11 cellular contexts compared by ENCODE assay signal in the genomic region with DNA sequence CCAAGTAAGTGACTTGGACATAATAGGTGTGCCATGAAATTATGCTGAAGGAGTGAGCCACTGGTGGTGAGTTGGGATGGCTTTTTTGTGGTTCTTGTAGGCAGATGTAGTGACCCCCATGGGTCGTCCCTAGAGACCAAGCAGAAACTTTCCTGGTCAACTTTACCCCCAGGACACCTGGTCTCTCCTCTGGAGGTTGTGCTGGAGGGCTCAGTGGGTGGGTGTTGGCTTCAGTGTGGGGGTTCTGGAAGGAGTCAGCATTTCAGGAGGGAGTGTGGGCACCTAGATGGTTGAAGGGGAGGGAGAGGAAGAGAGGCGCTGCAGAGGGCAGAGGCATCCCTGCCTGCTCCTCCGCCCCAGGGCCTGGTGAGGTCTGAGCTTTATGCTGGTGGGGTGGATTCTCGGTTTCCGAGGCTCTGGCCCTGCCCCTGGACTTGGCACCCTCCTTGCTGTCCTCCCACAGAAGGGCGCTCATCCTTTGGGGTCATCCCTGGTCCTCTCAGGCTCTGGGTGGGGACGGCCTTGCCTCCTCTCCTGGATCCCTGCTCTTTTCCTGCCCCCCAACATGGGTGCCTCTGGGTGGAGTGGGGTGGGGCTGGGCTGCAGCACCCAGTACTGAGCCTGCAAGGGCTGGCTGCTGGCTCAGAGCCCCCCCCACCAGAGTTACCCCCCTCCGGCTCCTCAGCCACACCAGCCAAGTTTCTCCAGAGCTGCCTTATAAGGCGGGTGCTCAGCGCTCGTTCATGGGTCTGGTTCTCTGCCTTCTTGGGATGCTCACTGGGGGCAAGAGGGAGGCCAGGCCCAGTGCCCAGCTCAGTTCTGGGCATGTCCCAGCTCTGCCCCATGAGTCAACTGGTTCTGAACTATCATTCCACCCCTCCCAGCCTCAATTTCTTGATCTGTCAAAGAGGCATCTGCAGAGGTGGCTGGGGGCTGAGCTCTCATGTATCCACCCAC.
DNase-seq lines count a peak whose midpoint lies in the region; ATAC-seq and TF ChIP-seq lines count a peak whose summit lies in the region.
"Had no signal": no experiment of that assay in that cellular context is flagged by ENCODE, and none has a peak within 500 bp of the region (broad histone marks: within the 10 kb centered on the region; RNA-seq: fewer than 3 reads in every experiment).

No MANE protein-coding gene starts in this region.

- H3K27ac ChIP-seq in layer of hippocampus (ENCODE audit: low read depth, low read length): peak overlapping the region; percentile 13
- peak overlapping the region; percentile 3 to 90 (median 87) for H3K27ac ChIP-seq in stomach

- TF ChIP-seq EP300 in stomach (IDR thresholded peaks at IDR 0.05): no peak

- peak overlapping the region; percentile 81 for H3K27ac Mint-ChIP-seq in activated CD4-positive, alpha-beta T cell treated with anti-CD3 and anti-CD28 coated beads, Interleukin-2, amount 10 ng/mL, durations not matched to agents 24 days and 14 days
- peak overlapping the region; percentile 60 for H3K27ac Mint-ChIP-seq in activated naive CD8-positive, alpha-beta T cell treated with anti-CD3 and anti-CD28 coated beads, Interleukin-2, amount 50 U/mL, for 24 hours

- DNase-seq in activated CD4-positive, alpha-beta T cell treated with anti-CD3 and anti-CD28 coated beads, Interleukin-2, amount 10 ng/mL, durations not matched to agents 24 days and 14 days: no peak
- DNase-seq in activated CD4-positive, alpha-beta T cell treated with anti-CD3 and anti-CD28 coated beads for 1 hour: no peak
- no peak for DNase-seq in activated naive CD8-positive, alpha-beta T cell treated with anti-CD3 and anti-CD28 coated beads, Interleukin-2, amount 50 U/mL, for 24 hours
- DNase-seq in stomach (no peak), DMS 273 treated with DMSO at 0.1 percent for 48 hours (lab: John Stamatoyannopoulos, UW) (no peak), NOMO-1 treated with DMSO at 0.1 percent for 48 hours (lab: John Stamatoyannopoulos, UW; ENCODE audit: unreplicated experiment) (no peak)
- DNase-seq: effector CD8-positive, alpha-beta T cell; islet precursor cell; NCI-H146 had no signal

- peaks cover 42% of the 10 kb centered on the region for H3K36me3 Mint-ChIP-seq in activated CD4-positive, alpha-beta T cell treated with anti-CD3 and anti-CD28 coated beads, Interleukin-2, amount 10 ng/mL, durations not matched to agents 24 days and 14 days (ENCODE audit: low read depth)
- peaks cover 4% of the 10 kb centered on the region for H3K36me3 Mint-ChIP-seq in activated naive CD8-positive, alpha-beta T cell treated with anti-CD3 and anti-CD28 coated beads, Interleukin-2, amount 50 U/mL, for 24 hours (ENCODE audit: low read depth)

- H3K9me3 ChIP-seq in stomach: no peaks in the 10 kb centered on the region

- peaks cover 67 to 100% (median 87%) of the 10 kb centered on the region in 4 donors for H3K4me1 ChIP-seq in stomach

- no peaks in the 10 kb centered on the region for H3K9me3 Mint-ChIP-seq in activated CD4-positive, alpha-beta T cell treated with anti-CD3 and anti-CD28 coated beads, Interleukin-2, amount 10 ng/mL, durations not matched to agents 24 days and 14 days
- no peaks in the 10 kb centered on the region for H3K9me3 Mint-ChIP-seq in activated naive CD8-positive, alpha-beta T cell treated with anti-CD3 and anti-CD28 coated beads, Interleukin-2, amount 50 U/mL, for 24 hours

- H3K36me3 ChIP-seq in stomach: peaks cover 8 to 36% (median 13%) of the 10 kb centered on the region in 4 donors

- peaks cover 83% of the 10 kb centered on the region for H3K4me1 Mint-ChIP-seq in activated CD4-positive, alpha-beta T cell treated with anti-CD3 and anti-CD28 coated beads, Interleukin-2, amount 10 ng/mL, durations not matched to agents 24 days and 14 days
- H3K4me1 Mint-ChIP-seq in activated naive CD8-positive, alpha-beta T cell treated with anti-CD3 and anti-CD28 coated beads, Interleukin-2, amount 50 U/mL, for 24 hours: peaks cover 90% of the 10 kb centered on the region

- TF ChIP-seq CTCF in stomach (IDR thresholded peaks at IDR 0.05): no peak

- ATAC-seq in activated naive CD8-positive, alpha-beta T cell treated with anti-CD3 and anti-CD28 coated beads, Interleukin-2, amount 50 U/mL, for 24 hours: no peak
- no peak for ATAC-seq in HG03565 (IDR thresholded peaks at IDR 0.05; ENCODE audit: unreplicated experiment)

- TF ChIP-seq POLR2A in stomach (IDR thresholded peaks at IDR 0.05): no peak

- H3K27me3 ChIP-seq in layer of hippocampus (ENCODE audit: control insufficient read depth, insufficient read depth, low read length): no peaks in the 10 kb centered on the region
- no peaks in the 10 kb centered on the region for H3K27me3 ChIP-seq in stomach

- peak overlapping the region; percentile 67 for H3K4me3 Mint-ChIP-seq in activated CD4-positive, alpha-beta T cell treated with anti-CD3 and anti-CD28 coated beads, Interleukin-2, amount 10 ng/mL, durations not matched to agents 24 days and 14 days
- no peak overlapping the region for H3K4me3 Mint-ChIP-seq in activated naive CD8-positive, alpha-beta T cell treated with anti-CD3 and anti-CD28 coated beads, Interleukin-2, amount 50 U/mL, for 24 hours

- no peak overlapping the region for H3K4me3 ChIP-seq in stomach

- WGBS in stomach, 5 donors: 78 to 88% (median 85%) methylated on average over 8 to 11 of the region's 11 CpGs

- no peaks in the 10 kb centered on the region for H3K27me3 Mint-ChIP-seq in activated CD4-positive, alpha-beta T cell treated with anti-CD3 and anti-CD28 coated beads, Interleukin-2, amount 10 ng/mL, durations not matched to agents 24 days and 14 days
- H3K27me3 Mint-ChIP-seq in activated naive CD8-positive, alpha-beta T cell treated with anti-CD3 and anti-CD28 coated beads, Interleukin-2, amount 50 U/mL, for 24 hours: no peaks in the 10 kb centered on the region

- intact Hi-C loops in activated CD4-positive, alpha-beta T cell treated with anti-CD3 and anti-CD28 coated beads, Interleukin-2, amount 10 ng/mL, durations not matched to agents 24 days and 14 days (cut with micrococcal nuclease): loop anchor here (5.0 kb wide), 1 partner anchor 35 kb away; no protein-coding TSS in a partner anchor
- intact Hi-C loops in stomach (cut with DNase I; ENCODE audit: low total_unique reads): no loop called here
